18 cellular contexts compared by ENCODE assay signal in genomic region chr1:246836647-246837046, GRCh38.
"Had no signal": no experiment of that assay in that cellular context is flagged by ENCODE, and none has a peak within 500 bp of the region (broad histone marks: within the 10 kb centered on the region; RNA-seq: fewer than 3 reads in every experiment).

No MANE protein-coding gene starts in this region.

- FAIRE-seq: pancreas had no signal

- H3K36me3 ChIP-seq: colonic mucosa had no signal

- H3K27me3 ChIP-seq: colonic mucosa, pancreas, upper lobe of right lung had no signal

- H3K4me1 ChIP-seq: colonic mucosa, pancreas, upper lobe of right lung had no signal

- H3K4me3 Mint-ChIP-seq: activated CD8-positive, alpha-beta T cell treated with anti-CD3 and anti-CD28 coated beads for 36 hours; activated naive CD8-positive, alpha-beta T cell treated with anti-CD3 and anti-CD28 coated beads for 36 hours; activated T-cell treated with anti-CD3 and anti-CD28 coated beads, Interleukin-2, amount 50 U/mL, for 72 hours; immature natural killer cell; stimulated activated naive CD8-positive, alpha-beta T cell treated with anti-CD3 and anti-CD28 coated beads, Interleukin-15, Interleukin-2, amounts not matched to agents 100 ng/mL and 50 ng/mL, for 24 hours had no signal

- H3K4me3 ChIP-seq: colonic mucosa, lung, pancreas, upper lobe of right lung had no signal

- H3K27ac Mint-ChIP-seq: activated CD8-positive, alpha-beta T cell treated with anti-CD3 and anti-CD28 coated beads for 36 hours; activated naive CD8-positive, alpha-beta T cell treated with anti-CD3 and anti-CD28 coated beads for 36 hours; immature natural killer cell; stimulated activated naive CD8-positive, alpha-beta T cell treated with anti-CD3 and anti-CD28 coated beads, Interleukin-15, Interleukin-2, amounts not matched to agents 100 ng/mL and 50 ng/mL, for 24 hours had no signal

- H3K27ac ChIP-seq: colonic mucosa, pancreas, upper lobe of right lung had no signal

- H3K27me3 Mint-ChIP-seq: activated CD8-positive, alpha-beta T cell treated with anti-CD3 and anti-CD28 coated beads for 36 hours had no signal

- ATAC-seq: pancreas, upper lobe of right lung had no signal

- H3K9me3 ChIP-seq: colonic mucosa, pancreas, upper lobe of right lung had no signal

- DNase-seq: activated CD4-positive, alpha-beta T cell treated with anti-CD3 and anti-CD28 coated beads for 4 hours; activated CD8-positive, alpha-beta memory T cell treated with anti-CD3 and anti-CD28 coated beads, Interleukin-2, amount 50 U/mL, for 4 hours; activated CD8-positive, alpha-beta T cell treated with anti-CD3 and anti-CD28 coated beads for 36 hours; activated gamma-delta T cell treated with Interleukin-2 at 50 U/mL for 16 hours; activated naive CD8-positive, alpha-beta T cell treated with anti-CD3 and anti-CD28 coated beads for 36 hours; activated T-cell treated with anti-CD3 and anti-CD28 coated beads, Interleukin-2, amount 50 U/mL, for 72 hours; aorta; colonic mucosa; effector CD8-positive, alpha-beta T cell; glutamatergic neuron; immature natural killer cell; midbrain; pancreas; stimulated activated CD4-positive, alpha-beta T cell treated with anti-CD3 and anti-CD28 coated beads, Interleukin-4, amount 100 ng/mL, for 1 hour; T1000; upper lobe of right lung had no signal

- H3K9me3 Mint-ChIP-seq: activated CD8-positive, alpha-beta T cell treated with anti-CD3 and anti-CD28 coated beads for 36 hours; activated naive CD8-positive, alpha-beta T cell treated with anti-CD3 and anti-CD28 coated beads for 36 hours; activated T-cell treated with anti-CD3 and anti-CD28 coated beads, Interleukin-2, amount 50 U/mL, for 72 hours; immature natural killer cell; stimulated activated naive CD8-positive, alpha-beta T cell treated with anti-CD3 and anti-CD28 coated beads, Interleukin-15, Interleukin-2, amounts not matched to agents 100 ng/mL and 50 ng/mL, for 24 hours had no signal
